ENCODE assay signal across 1 cellular context in the genomic region with DNA sequence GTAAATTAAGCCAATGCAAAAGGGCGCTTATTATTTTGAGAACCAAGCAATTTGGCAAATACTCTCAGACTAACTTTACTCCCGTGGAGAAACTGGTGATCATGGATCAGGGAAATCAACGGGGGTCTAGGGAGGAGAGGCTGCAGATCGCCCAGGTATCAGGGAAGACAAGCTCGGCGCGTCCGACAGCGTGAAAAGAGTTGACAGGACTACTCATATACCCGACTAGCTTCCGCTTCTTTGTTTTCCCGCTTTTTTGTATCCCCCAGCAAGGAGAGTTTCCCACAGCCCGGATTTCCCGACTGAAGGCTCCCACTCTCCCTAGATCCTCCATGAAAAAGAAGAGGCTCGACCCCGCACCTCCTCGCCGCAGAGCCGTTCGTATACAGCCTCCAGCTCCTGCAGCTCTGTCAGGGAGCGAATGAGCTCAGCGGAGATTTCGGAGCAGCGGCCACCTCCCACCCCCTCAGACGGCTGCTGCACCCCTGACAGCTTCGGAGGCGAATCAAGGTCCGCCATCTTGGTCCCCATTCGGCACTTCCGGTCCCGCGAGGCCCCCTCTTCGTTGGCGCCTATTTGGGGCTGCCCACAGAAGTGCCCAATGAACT.
TF ChIP-seq lines count a peak whose summit lies in the region.

Gene COG4, minus strand, starts transcription at position 542 of the 608 bp plus-strand sequence. Its CDS starts 11 bp downstream, at position 531.

TF ChIP-seq in HepG2, 621 proteins besides CTCF, POLR2A, EP300 and RAD21 (continued from another document and continues in another):
- TF ChIP-seq PAXIP1 (CRISPR knock-in tag; conservative IDR thresholded peaks at IDR 0.05) (no peak), PCBP1 (IDR thresholded peaks at IDR 0.05; ENCODE audit: borderline replicate concordance, low read depth, low read length) (no peak), ZNF512B (CRISPR knock-in tag; IDR thresholded peaks at IDR 0.05; ENCODE audit: borderline replicate concordance) (no peak), HNF4G (IDR thresholded peaks at IDR 0.05; ENCODE audit: borderline replicate concordance, low read depth, low read length) (no peak), HNF4G (CRISPR knock-in tag; IDR thresholded peaks at IDR 0.05; ENCODE audit: borderline replicate concordance, low read depth) (no peak; the same call in 1 of the 2 replicates), NFIC (IDR thresholded peaks at IDR 0.05; ENCODE audit: low read length) (no peak), ZNF770 (CRISPR knock-in tag; IDR thresholded peaks at IDR 0.05) (no peak; the same call in 1 of the 2 replicates), HNRNPLL (IDR thresholded peaks at IDR 0.05; ENCODE audit: low read depth, low read length, poor library complexity, severe bottlenecking) (peak; percentile 54), ZNF891 (CRISPR knock-in tag; IDR thresholded peaks at IDR 0.05) (0 out of 2 replicates have a peak, but pooled peaks have one; percentile 52), RBM22 (optimal IDR thresholded peaks at IDR 0.05; ENCODE audit: low read length) (no peak), KDM2A (CRISPR knock-in tag; IDR thresholded peaks at IDR 0.05; ENCODE audit: borderline replicate concordance, low read depth) (peak; percentile 72; the same call in 1 of the 2 replicates), ZNF772 (CRISPR knock-in tag; IDR thresholded peaks at IDR 0.05) (no peak), NONO (IDR thresholded peaks at IDR 0.05) (no peak), NONO (CRISPR knock-in tag; conservative IDR thresholded peaks at IDR 0.05) (peak; percentile 71), KDM5A (IDR thresholded peaks at IDR 0.05; ENCODE audit: borderline replicate concordance, low read length) (peak; percentile 99), ZBED4 (CRISPR knock-in tag; IDR thresholded peaks at IDR 0.05; ENCODE audit: borderline replicate concordance) (peak; percentile 17; the same call in 1 of the 2 replicates), SMAD1 (CRISPR knock-in tag; IDR thresholded peaks at IDR 0.05; ENCODE audit: borderline replicate concordance, low read depth) (no peak), RELA (CRISPR knock-in tag; IDR thresholded peaks at IDR 0.05) (no peak)
- TF ChIP-seq, protein P1, sequence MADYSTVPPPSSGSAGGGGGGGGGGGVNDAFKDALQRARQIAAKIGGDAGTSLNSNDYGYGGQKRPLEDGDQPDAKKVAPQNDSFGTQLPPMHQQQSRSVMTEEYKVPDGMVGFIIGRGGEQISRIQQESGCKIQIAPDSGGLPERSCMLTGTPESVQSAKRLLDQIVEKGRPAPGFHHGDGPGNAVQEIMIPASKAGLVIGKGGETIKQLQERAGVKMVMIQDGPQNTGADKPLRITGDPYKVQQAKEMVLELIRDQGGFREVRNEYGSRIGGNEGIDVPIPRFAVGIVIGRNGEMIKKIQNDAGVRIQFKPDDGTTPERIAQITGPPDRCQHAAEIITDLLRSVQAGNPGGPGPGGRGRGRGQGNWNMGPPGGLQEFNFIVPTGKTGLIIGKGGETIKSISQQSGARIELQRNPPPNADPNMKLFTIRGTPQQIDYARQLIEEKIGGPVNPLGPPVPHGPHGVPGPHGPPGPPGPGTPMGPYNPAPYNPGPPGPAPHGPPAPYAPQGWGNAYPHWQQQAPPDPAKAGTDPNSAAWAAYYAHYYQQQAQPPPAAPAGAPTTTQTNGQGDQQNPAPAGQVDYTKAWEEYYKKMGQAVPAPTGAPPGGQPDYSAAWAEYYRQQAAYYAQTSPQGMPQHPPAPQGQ (CRISPR knock-in tag; IDR thresholded peaks at IDR 0.05; ENCODE audit: borderline replicate concordance): no peak
- TF ChIP-seq, protein P2, sequence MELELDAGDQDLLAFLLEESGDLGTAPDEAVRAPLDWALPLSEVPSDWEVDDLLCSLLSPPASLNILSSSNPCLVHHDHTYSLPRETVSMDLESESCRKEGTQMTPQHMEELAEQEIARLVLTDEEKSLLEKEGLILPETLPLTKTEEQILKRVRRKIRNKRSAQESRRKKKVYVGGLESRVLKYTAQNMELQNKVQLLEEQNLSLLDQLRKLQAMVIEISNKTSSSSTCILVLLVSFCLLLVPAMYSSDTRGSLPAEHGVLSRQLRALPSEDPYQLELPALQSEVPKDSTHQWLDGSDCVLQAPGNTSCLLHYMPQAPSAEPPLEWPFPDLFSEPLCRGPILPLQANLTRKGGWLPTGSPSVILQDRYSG (CRISPR knock-in tag; IDR thresholded peaks at IDR 0.05): peak; percentile 49; the same call in 1 of the 2 replicates
- TF ChIP-seq, protein P3, sequence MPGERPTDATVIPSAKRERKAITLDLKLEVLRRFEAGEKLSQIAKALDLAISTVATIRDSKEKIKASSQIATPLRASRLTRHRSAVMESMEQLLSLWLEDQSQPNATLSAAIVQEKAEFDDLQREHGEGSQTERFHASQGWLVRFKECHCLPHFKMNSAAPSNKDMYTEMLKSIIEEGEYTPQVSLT (CRISPR knock-in tag; IDR thresholded peaks at IDR 0.05; ENCODE audit: borderline replicate concordance, low read depth): no peak
- TF ChIP-seq, protein P4, sequence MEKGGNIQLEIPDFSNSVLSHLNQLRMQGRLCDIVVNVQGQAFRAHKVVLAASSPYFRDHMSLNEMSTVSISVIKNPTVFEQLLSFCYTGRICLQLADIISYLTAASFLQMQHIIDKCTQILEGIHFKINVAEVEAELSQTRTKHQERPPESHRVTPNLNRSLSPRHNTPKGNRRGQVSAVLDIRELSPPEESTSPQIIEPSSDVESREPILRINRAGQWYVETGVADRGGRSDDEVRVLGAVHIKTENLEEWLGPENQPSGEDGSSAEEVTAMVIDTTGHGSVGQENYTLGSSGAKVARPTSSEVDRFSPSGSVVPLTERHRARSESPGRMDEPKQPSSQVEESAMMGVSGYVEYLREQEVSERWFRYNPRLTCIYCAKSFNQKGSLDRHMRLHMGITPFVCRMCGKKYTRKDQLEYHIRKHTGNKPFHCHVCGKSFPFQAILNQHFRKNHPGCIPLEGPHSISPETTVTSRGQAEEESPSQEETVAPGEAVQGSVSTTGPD (CRISPR knock-in tag; IDR thresholded peaks at IDR 0.05): no peak
